10 cellular contexts compared by ENCODE assay signal in genomic region chr11:10322401-10322800, GRCh38. TPM values are rescaled to one million over a fixed set of nuclear protein-coding genes. Genes with fewer than 3 reads are reported as not detected.
DNase-seq lines count a peak whose midpoint lies in the region; ATAC-seq, FAIRE-seq and TF ChIP-seq lines count a peak whose summit lies in the region.
"Had no signal": no experiment of that assay in that cellular context is flagged by ENCODE, and none has a peak within 500 bp of the region (broad histone marks: within the 10 kb centered on the region; RNA-seq: fewer than 3 reads in every experiment).

No MANE protein-coding gene starts in this region.

- intact Hi-C loops in left cardiac atrium (cut with DNase I) (loop anchor here (5.0 to 10.0 kb wide), 3 partner anchors 348 to 565 kb away; no protein-coding TSS in a partner anchor), Right ventricle myocardium inferior (cut with DNase I) (loop anchor here (5.0 kb wide), 1 partner anchor 350 kb away; no protein-coding TSS in a partner anchor), K562 (cut with micrococcal nuclease) (loop anchor here (2.0 to 5.0 kb wide), 4 partner anchors 45 to 564 kb away; no protein-coding TSS in a partner anchor)

- H3K4me1 Mint-ChIP-seq in type B pancreatic cell (ENCODE audit: unreplicated experiment): peaks cover 20% of the 10 kb centered on the region

- H3K4me2 ChIP-seq in K562 (ENCODE audit: insufficient read depth, low read length): peak overlapping the region; percentile 51; the same call in 1 of the 2 replicates

- DNase-seq in left cardiac atrium: peak; percentile 46
- DNase-seq in Right ventricle myocardium inferior (ENCODE audit: missing footprints): no peak
- no peak for DNase-seq in K562 (ENCODE audit: extremely low read depth in 1 of 4, low spot score in 3 of 4)
- DNase-seq in midbrain (lab: John Stamatoyannopoulos, UW): peak; percentile 25
- DNase-seq in type B pancreatic cell (ENCODE audit: extremely low spot score, unreplicated experiment): no peak
- DNase-seq in pons (ENCODE audit: low spot score): no peak
- no peak for DNase-seq in NCI-H526 (lab: John Stamatoyannopoulos, UW)
- no peak for DNase-seq in OCI-M2 (lab: John Stamatoyannopoulos, UW; ENCODE audit: unreplicated experiment)
- DNase-seq: effector CD8-positive, alpha-beta T cell had no signal

- CTCF ChIA-PET in K562 (lab: Yijun Ruan, JAX; ENCODE audit: low intra/inter-chr PET ratio): interaction anchor here (0.6 to 2.1 kb wide), 10 partner anchors 9 to 564 kb away, joined by 3 to 25 read pairs (median 4); no protein-coding TSS in a partner anchor

- H3K27me3 Mint-ChIP-seq in type B pancreatic cell: no peaks in the 10 kb centered on the region

- no peak overlapping the region for H3K4me3 ChIP-seq in K562

- TF ChIP-seq CTCF in K562 (IDR thresholded peaks at IDR 0.05 in 2 of 3, conservative IDR thresholded peaks at IDR 0.05 in 1 of 3; ENCODE audit: insufficient read depth in 2 of 3, low read depth in 1 of 3, low read length in 3 of 3) (no peak), type B pancreatic cell (conservative IDR thresholded peaks at IDR 0.05) (no peak)

- WGBS in K562 (ENCODE audit: insufficient coverage, low coverage, missing lambda C conversion rate): 71% methylated on average over 2 of the region's 2 CpGs

- TF ChIP-seq EP300 in K562 (IDR thresholded peaks at IDR 0.05; ENCODE audit: low read length): no peak

- in situ Hi-C loops in K562 (cut with MboI): loop anchor here (25.0 kb wide), 1 partner anchor 460 kb away; no protein-coding TSS in a partner anchor

- H3K36me3 Mint-ChIP-seq in type B pancreatic cell: no peaks in the 10 kb centered on the region

- POLR2A ChIA-PET in K562 (lab: Yijun Ruan, JAX): no interaction called here

- no peaks in the 10 kb centered on the region for H3K9me1 ChIP-seq in K562 (ENCODE audit: control insufficient read depth, insufficient read depth, low read length)

- H3K36me3 ChIP-seq in K562 (ENCODE audit: control insufficient read depth, insufficient read depth, low read length): no peaks in the 10 kb centered on the region
- H3K36me3 ChIP-seq: BE2C had no signal

- FAIRE-seq in K562 (lab: Jason Lieb, UNC): no peak

- H2AFZ ChIP-seq in K562 (ENCODE audit: low read depth, low read length): peak overlapping the region; percentile 57

- H3K27ac ChIP-seq in K562 (ENCODE audit: extremely low read depth, low read depth, low read length): no peak overlapping the region

- no peak for TF ChIP-seq POLR2A in K562 (conservative IDR thresholded peaks at IDR 0.05)

- no peaks in the 10 kb centered on the region for H3K9me3 ChIP-seq in K562 (replicated peaks; ENCODE audit: control insufficient read depth, insufficient read depth, low read depth, low read length)
- H3K9me3 ChIP-seq: BE2C had no signal

- no TSS peak for BruUV-seq in K562 (replicated peaks; lab: Mats Ljungman, UMichigan)

- TF ChIP-seq RAD21 in K562 (CRISPR knock-in tag; conservative IDR thresholded peaks at IDR 0.05 in 1 of 2, IDR thresholded peaks at IDR 0.05 in 1 of 2): no peak

- peaks cover 0 to 5% of the 10 kb centered on the region in 2 experiments; a peak in 2 of 5 replicates for H3K4me1 ChIP-seq in K562 (replicated peaks in 1 of 2; ENCODE audit: control insufficient read depth in 2 of 2, insufficient read depth in 2 of 2, low read length in 2 of 2)

- no peaks in the 10 kb centered on the region for H3K9me3 Mint-ChIP-seq in type B pancreatic cell

- no peaks in the 10 kb centered on the region for H3K79me2 ChIP-seq in K562 (ENCODE audit: control insufficient read depth, insufficient read depth, low read length)

- H3K4me3 Mint-ChIP-seq in type B pancreatic cell: no peak overlapping the region

- ATAC-seq in left cardiac atrium (peak; percentile 21 to 31), Right ventricle myocardium inferior (no peak), K562 (no peak)

- peak overlapping the region; percentile 86 for H3K27ac Mint-ChIP-seq in type B pancreatic cell

- H3K27me3 ChIP-seq in K562 (ENCODE audit: control insufficient read depth in 2 of 2, insufficient read depth in 2 of 2, low read length in 2 of 2): peaks cover 0 to 4% of the 10 kb centered on the region in 2 experiments; a peak in 1 of 5 replicates
- H3K27me3 ChIP-seq: BE2C had no signal

- H4K20me1 ChIP-seq in K562 (replicated peaks; ENCODE audit: control insufficient read depth, insufficient read depth, low read length): no peaks in the 10 kb centered on the region; the same call in 1 of the 2 replicates

- H3K9ac ChIP-seq in K562 (ENCODE audit: insufficient read depth in 1 of 2, low read depth in 2 of 2, low read length in 2 of 2): no peak overlapping the region

TF ChIP-seq in K562, 482 proteins besides CTCF, POLR2A, EP300 and RAD21 (continues in another document):
- no peak for TF ChIP-seq SMAD4 (CRISPR knock-in tag; conservative IDR thresholded peaks at IDR 0.05)
- no peak for TF ChIP-seq USF1 (CRISPR knock-in tag; IDR thresholded peaks at IDR 0.05)
- TF ChIP-seq ZFP36 (IDR thresholded peaks at IDR 0.05; ENCODE audit: low read depth, low read length, partially characterized antibody): no peak
- TF ChIP-seq CTCFL (IDR thresholded peaks at IDR 0.05; ENCODE audit: borderline replicate concordance, insufficient read depth, low read depth, low read length, poor library complexity, severe bottlenecking): no peak
- no peak for TF ChIP-seq PYGO2 (tag; IDR thresholded peaks at IDR 0.05)

RNA-seq across cellular contexts. Expression of gene ADM, which starts 17.5 kb away (rescaled TPM):
- total RNA-seq in left cardiac atrium: 10 to 100 TPM; 20.8 to 21.9 TPM
- total RNA-seq in Right ventricle myocardium inferior: 14.1 TPM
- total RNA-seq in K562 (2011; cell fraction: chromatin; rRNA removed; ENCODE audit: low replicate concordance): 0.35 and 1.2 TPM in 2 replicates
- 0.39 and 1.7 TPM in 2 replicates for total RNA-seq in K562 (2011; cell fraction: nucleolus; rRNA removed)
- 0.46 and 1.0 TPM in 2 replicates for total RNA-seq in K562 (2011; cell fraction: nucleoplasm; rRNA removed)
- not detected in 2 replicates for total RNA-seq in K562 (2014; rRNA removed)
- not detected in 2 replicates for total RNA-seq in K562 (2014; rRNA removed; fragmentation: Illumina TruSeq; extraction: Trizol)
- not detected in 2 replicates for total RNA-seq in K562 (2015; rRNA removed; fragmentation: Illumina TruSeq; extraction: Trizol)
- 0.49 and 0.78 TPM in 2 replicates for total RNA-seq in K562 (2021)
- polyA plus RNA-seq in K562 (2011; rRNA removed): 0.32 and 0.47 TPM in 2 replicates
- 0.25 and 0.59 TPM in 2 replicates for polyA plus RNA-seq in K562 (2011; cell fraction: cytosol; rRNA removed)
- polyA plus RNA-seq in K562 (2011; cell fraction: nucleus; rRNA removed): 0.63 and 1.0 TPM in 2 replicates
- 0.21 and 0.30 TPM in 2 replicates for polyA plus RNA-seq in K562 (2012)
- not detected in 2 replicates for polyA plus RNA-seq in K562 (2014; fragmentation: Illumina TruSeq; extraction: Trizol)
- not detected for polyA plus RNA-seq in K562 (2014; fragmentation: Nextera tagmentation; extraction: Ambion mirVana)
- 0.20 and 0.23 TPM in 2 replicates for polyA plus RNA-seq in K562 (2014; rRNA removed)
- not detected in 2 replicates for polyA minus RNA-seq in K562 (2011; rRNA and poly(A)+ RNA removed)
- 0.67 and 0.73 TPM in 2 replicates for polyA minus RNA-seq in K562 (2011; cell fraction: cytosol; rRNA and poly(A)+ RNA removed)
- 0.40 and 0.89 TPM in 2 replicates for polyA minus RNA-seq in K562 (2011; cell fraction: nucleus; rRNA and poly(A)+ RNA removed)
- total RNA-seq in type B pancreatic cell (ENCODE audit: low replicate concordance): 28.8 and 67.2 TPM in 2 replicates

RNA-seq across cellular contexts. Expression of gene SBF2, which starts 28.4 kb away (rescaled TPM):
- total RNA-seq in left cardiac atrium: 10 to 100 TPM; 18.5 to 25.8 TPM
- total RNA-seq in Right ventricle myocardium inferior: 16.7 TPM
- total RNA-seq in K562 (2011; cell fraction: chromatin; rRNA removed; ENCODE audit: low replicate concordance): 16.7 and 43.2 TPM in 2 replicates
- total RNA-seq in K562 (2011; cell fraction: nucleolus; rRNA removed): 6.5 and 8.8 TPM in 2 replicates
- total RNA-seq in K562 (2011; cell fraction: nucleoplasm; rRNA removed): 12.8 and 16.5 TPM in 2 replicates
- total RNA-seq in K562 (2014; rRNA removed): 3.8 and 7.0 TPM in 2 replicates
- total RNA-seq in K562 (2014; rRNA removed; fragmentation: Illumina TruSeq; extraction: Trizol): 5.1 and 6.4 TPM in 2 replicates
- total RNA-seq in K562 (2015; rRNA removed; fragmentation: Illumina TruSeq; extraction: Trizol): 5.4 and 5.9 TPM in 2 replicates
- 5.0 and 5.6 TPM in 2 replicates for total RNA-seq in K562 (2021)
- 6.0 and 9.5 TPM in 2 replicates for polyA plus RNA-seq in K562 (2011; rRNA removed)
- polyA plus RNA-seq in K562 (2011; cell fraction: cytosol; rRNA removed): 3.4 and 3.8 TPM in 2 replicates
- 6.9 and 7.2 TPM in 2 replicates for polyA plus RNA-seq in K562 (2011; cell fraction: nucleus; rRNA removed)
- 2.8 and 3.2 TPM in 2 replicates for polyA plus RNA-seq in K562 (2012)
- 3.9 and 5.3 TPM in 2 replicates for polyA plus RNA-seq in K562 (2014; fragmentation: Illumina TruSeq; extraction: Trizol)
- polyA plus RNA-seq in K562 (2014; fragmentation: Nextera tagmentation; extraction: Ambion mirVana): 1 to 10 TPM in 1 of 2 experiments, under 1 TPM in 1; 0.80 to 2.2 TPM
- 2.7 and 3.4 TPM in 2 replicates for polyA plus RNA-seq in K562 (2014; rRNA removed)
- polyA minus RNA-seq in K562 (2011; rRNA and poly(A)+ RNA removed): 16.0 and 16.3 TPM in 2 replicates
- 5.3 and 8.2 TPM in 2 replicates for polyA minus RNA-seq in K562 (2011; cell fraction: cytosol; rRNA and poly(A)+ RNA removed)
- polyA minus RNA-seq in K562 (2011; cell fraction: nucleus; rRNA and poly(A)+ RNA removed): 10.0 and 14.9 TPM in 2 replicates
- total RNA-seq in type B pancreatic cell (ENCODE audit: low replicate concordance): 30.4 and 39.5 TPM in 2 replicates

Comparison
In these comparisons a context has a peak if more than half of its experiments do, and no peak if none do; other contexts are left out.
1. ATAC-seq: peak in left cardiac atrium (2 of 2); none in Right ventricle myocardium inferior (single experiment) and K562 (single experiment).
2. DNase-seq: peak in left cardiac atrium (single experiment) and midbrain (single experiment); none in Right ventricle myocardium inferior (single experiment), K562 (0 of 4), type B pancreatic cell (single experiment), pons (single experiment), NCI-H526 (0 of 2) and OCI-M2 (single experiment).